19 cellular contexts compared by ENCODE assay signal in the genomic region with DNA sequence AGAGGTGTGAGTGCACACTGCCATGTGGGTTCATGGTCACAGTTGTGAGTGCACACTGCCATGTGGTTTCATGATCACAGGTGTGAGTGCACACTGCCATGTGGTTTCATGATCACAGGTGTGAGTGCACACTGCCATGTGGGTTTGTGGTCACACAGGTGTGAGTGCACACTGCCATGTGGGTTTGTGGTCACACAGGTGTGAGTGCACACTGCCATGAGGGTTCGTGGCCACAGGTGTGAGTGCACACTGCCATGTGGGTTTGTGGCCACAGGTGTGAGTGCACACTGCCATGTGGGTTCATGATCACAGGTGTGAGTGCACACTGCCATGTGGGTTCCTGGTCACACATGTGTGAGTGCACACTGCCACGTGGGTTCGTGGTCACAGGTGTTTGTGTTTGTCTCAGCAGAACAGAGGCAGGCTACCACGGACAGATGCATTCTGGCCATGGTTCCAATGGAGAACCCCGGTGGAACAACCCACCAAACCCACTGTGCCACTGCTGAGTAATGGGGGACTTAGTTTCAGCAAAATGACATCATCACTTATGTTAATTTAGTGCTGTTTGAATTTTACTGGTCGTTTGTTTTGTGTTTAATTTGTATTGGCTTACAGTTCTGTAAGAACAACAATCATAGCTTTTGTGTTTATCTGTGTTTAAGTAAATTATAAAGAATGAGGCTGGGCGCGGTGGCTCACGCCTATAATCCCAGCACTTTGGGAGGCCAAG.
"Had no signal": no experiment of that assay in that cellular context is flagged by ENCODE, and none has a peak within 500 bp of the region (broad histone marks: within the 10 kb centered on the region; RNA-seq: fewer than 3 reads in every experiment).

No MANE protein-coding gene starts in this region.

- FAIRE-seq: astrocyte had no signal

- H3K27ac ChIP-seq: colonic mucosa, esophagus squamous epithelium, right atrium auricular region, transverse colon had no signal

- ATAC-seq: activated CD8-positive, alpha-beta memory T cell treated with anti-CD3 and anti-CD28 coated beads, Interleukin-2, amount 10 ng/mL, durations not matched to agents 7 days and 5 days; T-helper 17 cell had no signal

- H3K9me3 ChIP-seq: colonic mucosa, esophagus squamous epithelium, transverse colon had no signal

- H3K4me3 ChIP-seq: colonic mucosa, esophagus squamous epithelium, right atrium auricular region, transverse colon had no signal

- H3K27ac Mint-ChIP-seq: activated B cell treated with CpG ODN at 0.5 μM for 24 hours; activated CD4-positive, alpha-beta T cell treated with anti-CD3 and anti-CD28 coated beads, Interleukin-2, amount 10 ng/mL, durations not matched to agents 7 days and 5 days; activated CD8-positive, alpha-beta memory T cell treated with anti-CD3 and anti-CD28 coated beads, Interleukin-2, amount 10 ng/mL, durations not matched to agents 7 days and 5 days; activated naive CD4-positive, alpha-beta T cell treated with anti-CD3 and anti-CD28 coated beads for 36 hours; activated T-helper 2 cell treated with anti-CD3 and anti-CD28 coated beads, Interferon-gamma antibody, Interleukin-2, Interleukin-4, amounts not matched to agents 10 μg/mL and 5 μg/mL and 100 μg/mL, durations not matched to agents 14 hours and 24 hours and 36 hours; nephron progenitor cell; progenitor cell of endocrine pancreas; T-helper 17 cell had no signal

- H3K27me3 Mint-ChIP-seq: activated CD4-positive, alpha-beta T cell treated with anti-CD3 and anti-CD28 coated beads, Interleukin-2, amount 10 ng/mL, durations not matched to agents 7 days and 5 days had no signal

- H3K27me3 ChIP-seq: colonic mucosa, right atrium auricular region, transverse colon had no signal

- DNase-seq: activated B cell treated with CpG ODN at 0.5 μM for 24 hours; activated CD4-positive, alpha-beta T cell treated with anti-CD3 and anti-CD28 coated beads, Interleukin-2, amount 10 ng/mL, durations not matched to agents 7 days and 5 days; activated CD8-positive, alpha-beta memory T cell treated with anti-CD3 and anti-CD28 coated beads, Interleukin-2, amount 10 ng/mL, durations not matched to agents 7 days and 5 days; activated naive CD4-positive, alpha-beta T cell treated with anti-CD3 and anti-CD28 coated beads for 36 hours; activated T-cell treated with anti-CD3 and anti-CD28 coated beads, Interleukin-2, amount 50 U/mL, for 1 hour; caudate nucleus; colonic mucosa; esophagus squamous epithelium; glutamatergic neuron; mesendoderm; nephron progenitor cell; stimulated activated CD4-positive, alpha-beta T cell treated with anti-CD3 and anti-CD28 coated beads, Interleukin-4, amount 100 ng/mL, for 24 hours; stimulated activated naive CD4-positive, alpha-beta T cell treated with Interleukin-2 at 50 U/mL for 16 hours; T-helper 17 cell; transverse colon had no signal

- H3K36me3 Mint-ChIP-seq: activated CD8-positive, alpha-beta memory T cell treated with anti-CD3 and anti-CD28 coated beads, Interleukin-2, amount 10 ng/mL, durations not matched to agents 7 days and 5 days had no signal

- H3K4me1 Mint-ChIP-seq: activated CD4-positive, alpha-beta T cell treated with anti-CD3 and anti-CD28 coated beads, Interleukin-2, amount 10 ng/mL, durations not matched to agents 7 days and 5 days; activated CD8-positive, alpha-beta memory T cell treated with anti-CD3 and anti-CD28 coated beads, Interleukin-2, amount 10 ng/mL, durations not matched to agents 7 days and 5 days had no signal

- H3K4me3 Mint-ChIP-seq: activated B cell treated with CpG ODN at 0.5 μM for 24 hours; activated CD4-positive, alpha-beta T cell treated with anti-CD3 and anti-CD28 coated beads, Interleukin-2, amount 10 ng/mL, durations not matched to agents 7 days and 5 days; activated CD8-positive, alpha-beta memory T cell treated with anti-CD3 and anti-CD28 coated beads, Interleukin-2, amount 10 ng/mL, durations not matched to agents 7 days and 5 days; activated naive CD4-positive, alpha-beta T cell treated with anti-CD3 and anti-CD28 coated beads for 36 hours; T-helper 17 cell had no signal

- H3K9me3 Mint-ChIP-seq: activated T-helper 2 cell treated with anti-CD3 and anti-CD28 coated beads, Interferon-gamma antibody, Interleukin-2, Interleukin-4, amounts not matched to agents 10 μg/mL and 5 μg/mL and 100 μg/mL, durations not matched to agents 14 hours and 24 hours and 36 hours had no signal

- H3K4me1 ChIP-seq: colonic mucosa, esophagus squamous epithelium, right atrium auricular region, transverse colon had no signal

- H3K36me3 ChIP-seq: colonic mucosa, esophagus squamous epithelium, right atrium auricular region, transverse colon had no signal
